Comparison of ENCODE assay signal across 1 cellular context in genomic region chr12:86137936-86138335, GRCh38.
TF ChIP-seq lines count a peak whose summit lies in the region.

No MANE protein-coding gene starts in this region.

TF ChIP-seq in WTC11, 78 proteins besides CTCF, POLR2A, EP300 and RAD21 (continued from another document):
- TF ChIP-seq GRHL2 (CRISPR knock-in tag; IDR thresholded peaks at IDR 0.05; ENCODE audit: insufficient replicate concordance, severe bottlenecking) (no peak), JUN (CRISPR knock-in tag; IDR thresholded peaks at IDR 0.05) (no peak), ZNF512 (CRISPR knock-in tag; IDR thresholded peaks at IDR 0.05; ENCODE audit: borderline replicate concordance) (no peak), CBFB (CRISPR knock-in tag; IDR thresholded peaks at IDR 0.05; ENCODE audit: low read depth) (no peak), SP1 (CRISPR knock-in tag; conservative IDR thresholded peaks at IDR 0.05) (no peak), PRDM15 (CRISPR knock-in tag; IDR thresholded peaks at IDR 0.05) (no peak)
TF ChIP-seq in WTC11: peak in this region for 0.
